7 cellular contexts compared by ENCODE assay signal in the genomic region with DNA sequence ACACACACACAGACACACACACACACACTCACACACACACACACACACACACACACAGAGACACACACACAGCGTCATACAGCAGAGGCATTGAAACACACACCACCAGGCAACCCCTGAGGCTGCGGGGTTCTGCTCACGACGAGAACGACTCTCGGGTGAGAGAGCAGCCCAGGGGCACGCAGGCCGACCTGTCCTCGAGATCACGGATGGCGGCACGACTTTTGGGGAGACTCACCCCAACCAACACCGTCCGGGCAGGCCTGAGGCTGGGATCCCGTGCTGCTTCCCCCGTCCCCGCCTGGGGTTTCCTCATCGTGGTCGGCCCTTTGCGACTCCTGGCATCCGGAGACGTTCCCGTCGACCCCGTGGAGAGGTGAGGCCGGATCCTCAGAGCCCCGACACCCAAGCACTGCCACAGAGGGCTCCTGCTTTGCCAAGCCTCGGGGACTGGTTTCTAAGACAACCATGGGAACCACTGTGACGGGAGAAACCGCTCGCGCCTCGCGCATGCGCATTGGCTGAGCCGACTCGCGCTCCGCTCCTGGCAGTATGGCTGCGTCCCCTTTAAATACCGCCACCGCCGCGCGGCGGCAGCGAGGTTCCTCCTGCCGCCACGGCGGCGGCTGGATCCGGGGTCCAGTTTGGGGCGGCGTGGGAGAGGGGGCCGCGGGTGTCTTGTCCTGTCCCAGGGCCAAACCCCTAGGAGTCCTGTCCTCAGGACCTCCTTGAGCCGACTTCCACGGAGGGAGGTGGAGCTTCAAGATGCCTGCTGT.
A peak's percentile ranks its signal among the peaks of the same experiment; 100 is the strongest.
DNase-seq lines count a peak whose midpoint lies in the region; ATAC-seq and TF ChIP-seq lines count a peak whose summit lies in the region.
"Not testable (repeated sequence)": the region's sequence is repeated elsewhere in the genome, so short reads cannot be mapped to it uniquely, and the experiment has no call there.

No MANE protein-coding gene starts in this region.

- peak; percentile 59 for DNase-seq in activated CD8-positive, alpha-beta memory T cell treated with anti-CD3 and anti-CD28 coated beads for 24 hours
- DNase-seq in breast epithelium (ENCODE audit: low spot score in 2 of 2) (peak in 1 of 2 donors; percentile 14), right cardiac atrium (peak; percentile 15 to 52 (median 38)), psoas muscle (peak in 1 of 2 donors; percentile 5)

- H3K9me3 ChIP-seq in breast epithelium; right cardiac atrium (ENCODE audit: control insufficient read depth, low read length); psoas muscle: not testable (repeated sequence)

- not testable (repeated sequence) for TF ChIP-seq CTCF in breast epithelium (IDR thresholded peaks at IDR 0.05); psoas muscle (IDR thresholded peaks at IDR 0.05)

- TF ChIP-seq POLR2A in breast epithelium (IDR thresholded peaks at IDR 0.05): not testable (repeated sequence)

- intact Hi-C loops in breast epithelium (cut with DNase I; ENCODE audit: low total_unique reads); right cardiac atrium (cut with DNase I); psoas muscle (cut with DNase I): not testable (repeated sequence)

- ATAC-seq in GM19324 (IDR thresholded peaks at IDR 0.05; ENCODE audit: low FRiP score, unreplicated experiment): peak; percentile 70
- ATAC-seq in HG02642 (IDR thresholded peaks at IDR 0.05; ENCODE audit: poor library complexity, unreplicated experiment): peak; percentile 80
- ATAC-seq in HG03565 (IDR thresholded peaks at IDR 0.05; ENCODE audit: unreplicated experiment): peak; percentile 66
- ATAC-seq in right cardiac atrium: peak; percentile 68 to 78
- ATAC-seq in psoas muscle: peak in 3 of 4 donors; percentile 60 to 81 (median 70)

- H3K4me3 ChIP-seq in breast epithelium: peak overlapping the region; percentile 20 to 64 (median 41)
- not testable (repeated sequence) for H3K4me3 ChIP-seq in right cardiac atrium (ENCODE audit: low read length)
- H3K4me3 ChIP-seq in psoas muscle: peak overlapping the region; percentile 48

- H3K27me3 ChIP-seq in breast epithelium; right cardiac atrium (ENCODE audit: control insufficient read depth, insufficient read depth); psoas muscle (ENCODE audit: insufficient read depth in 3 of 3, low read length in 2 of 3): not testable (repeated sequence)

- not testable (repeated sequence) for H3K4me1 ChIP-seq in breast epithelium; right cardiac atrium (ENCODE audit: control insufficient read depth, insufficient read depth, low read length); psoas muscle

- peak overlapping the region in 1 of 2 donors; percentile 72 for H3K27ac ChIP-seq in breast epithelium
- not testable (repeated sequence) for H3K27ac ChIP-seq in right cardiac atrium (ENCODE audit: low read length); psoas muscle

- H3K36me3 ChIP-seq in breast epithelium; psoas muscle (ENCODE audit: insufficient read depth in 1 of 2, low read depth in 1 of 2): not testable (repeated sequence)

- under 1% methylated on average over 22 of the region's 58 CpGs for WGBS in right cardiac atrium
- 1% methylated on average over 16 to 21 of the region's 58 CpGs; no CpG with 5 or more reads in 1 of the 3 donors for WGBS in psoas muscle, 3 donors
